ENCODE assay signal across 35 cellular contexts in genomic region chr3:55752911-55753310, GRCh38.
DNase-seq lines count a peak whose midpoint lies in the region; ATAC-seq, FAIRE-seq and TF ChIP-seq lines count a peak whose summit lies in the region.
"Had no signal": no experiment of that assay in that cellular context is flagged by ENCODE, and none has a peak within 500 bp of the region (broad histone marks: within the 10 kb centered on the region; RNA-seq: fewer than 3 reads in every experiment).

No MANE protein-coding gene starts in this region.

- intact Hi-C loops in esophagus muscularis mucosa (cut with DNase I), result no loop called here
- intact Hi-C loops in thyroid gland (cut with DNase I), result no loop called here
- intact Hi-C loops in kidney (cut with DNase I), result no loop called here

- H4K8ac ChIP-seq in trophoblast cell (ENCODE audit: low read depth, low read length), result no peak overlapping the region

- TF ChIP-seq CTCF in bronchial epithelial cell (IDR thresholded peaks at IDR 0.05; ENCODE audit: insufficient read depth, low read length, severe bottlenecking) (no peak), esophagus muscularis mucosa (IDR thresholded peaks at IDR 0.05) (no peak), thyroid gland (IDR thresholded peaks at IDR 0.05) (no peak), kidney (IDR thresholded peaks at IDR 0.05; ENCODE audit: borderline replicate concordance, extremely low read depth, insufficient read depth) (no peak), coronary artery (IDR thresholded peaks at IDR 0.05) (no peak)

- no peak overlapping the region for H2AFZ ChIP-seq in trophoblast cell (ENCODE audit: insufficient read depth, low read length, poor library complexity)

- peak overlapping the region; percentile 55 for H3K9ac ChIP-seq in trophoblast cell (ENCODE audit: low read length)
- H3K9ac ChIP-seq in kidney (ENCODE audit: low read length in 2 of 2), result no peak overlapping the region
- H3K9ac ChIP-seq: BLaER1; BLaER1 treated with 17β-estradiol and CSF1 and Interleukin-3, amounts not matched to agents 10 nM and 100 nM had no signal

- DNase-seq in bronchial epithelial cell (ENCODE audit: low read depth) (no peak), esophagus muscularis mucosa (ENCODE audit: extremely low spot score) (peak; percentile 70), trophoblast cell (no peak), thyroid gland (peak; percentile 55 to 56), kidney (no peak), coronary artery (ENCODE audit: low spot score) (no peak)
- DNase-seq: 8988T; ACHN; AML-193; BE2C; C1 segment of cervical spinal cord; Caco-2; Calu3; CD4-positive, alpha-beta memory T cell; CD4-positive, alpha-beta T cell; CD4-positive, CD25-positive, alpha-beta regulatory T cell; CD8-positive, alpha-beta memory T cell; CD8-positive, alpha-beta T cell; COR-L47; DMS 273 treated with DMSO at 0.1 percent for 48 hours; DMS153; DMS53; DMS79; DMS79 treated with DMSO at 0.1 percent for 48 hours; DND-41; EL had no signal

- H3K36me3 ChIP-seq in bronchial epithelial cell (ENCODE audit: control insufficient read depth, insufficient read depth, low read length) (no peaks in the 10 kb centered on the region), esophagus muscularis mucosa (no peaks in the 10 kb centered on the region), trophoblast cell (ENCODE audit: control insufficient read depth in 1 of 2, insufficient read depth in 2 of 2, low read length in 2 of 2) (no peaks in the 10 kb centered on the region), thyroid gland (no peaks in the 10 kb centered on the region), kidney (ENCODE audit: control insufficient read depth in 1 of 2, insufficient read depth in 2 of 2, low read length in 2 of 2) (no peaks in the 10 kb centered on the region)
- H3K36me3 ChIP-seq: BE2C; BLaER1; BLaER1 treated with 17β-estradiol and CSF1 and Interleukin-3, amounts not matched to agents 10 nM and 100 nM had no signal

- H3K79me1 ChIP-seq in trophoblast cell (ENCODE audit: low read length), result no peaks in the 10 kb centered on the region

- TF ChIP-seq POLR2A in esophagus muscularis mucosa (IDR thresholded peaks at IDR 0.05; ENCODE audit: low read depth) (no peak), thyroid gland (IDR thresholded peaks at IDR 0.05) (no peak)

- no peak overlapping the region for H3K4ac ChIP-seq in trophoblast cell (ENCODE audit: low read depth, low read length)

- H3K23ac ChIP-seq in trophoblast cell (ENCODE audit: low read length), result no peak overlapping the region

- ATAC-seq in HG03045 (IDR thresholded peaks at IDR 0.05; ENCODE audit: unreplicated experiment), result no peak
- ATAC-seq in HG03432 (IDR thresholded peaks at IDR 0.05; ENCODE audit: unreplicated experiment), result no peak
- ATAC-seq: A549; CD8-positive, alpha-beta T cell had no signal

- no peak overlapping the region for H2BK120ac ChIP-seq in trophoblast cell (ENCODE audit: insufficient read depth, low read length, poor library complexity)

- H3K4me3 ChIP-seq in bronchial epithelial cell (ENCODE audit: low read depth, low read length), result no peak overlapping the region
- H3K4me3 ChIP-seq in esophagus muscularis mucosa, result no peak overlapping the region
- H3K4me3 ChIP-seq in trophoblast cell (ENCODE audit: low read depth, low read length), result no peak overlapping the region
- H3K4me3 ChIP-seq in thyroid gland (replicated peaks in 1 of 3), result no peak overlapping the region
- no peak overlapping the region for H3K4me3 ChIP-seq in kidney (ENCODE audit: low read length in 2 of 2)
- H3K4me3 ChIP-seq in coronary artery, result no peak overlapping the region
- H3K4me3 ChIP-seq: A549; BLaER1; BLaER1 treated with 17β-estradiol and CSF1 and Interleukin-3, amounts not matched to agents 10 nM and 100 nM had no signal

- no peak overlapping the region for H4K91ac ChIP-seq in trophoblast cell (ENCODE audit: low read depth, low read length)

- TF ChIP-seq EP300 in esophagus muscularis mucosa (IDR thresholded peaks at IDR 0.05), result no peak

- H2BK12ac ChIP-seq in trophoblast cell (ENCODE audit: low read length), result no peak overlapping the region

- no peak overlapping the region for H4K12ac ChIP-seq in trophoblast cell (ENCODE audit: low read depth, low read length)

- FAIRE-seq in bronchial epithelial cell (lab: Jason Lieb, UNC), result peak; percentile 75
- FAIRE-seq in kidney (lab: Jason Lieb, UNC), result no peak
- FAIRE-seq: A204.1, A549, D721Med had no signal

- H3K27ac ChIP-seq in esophagus muscularis mucosa (replicated peaks in 1 of 4) (no peak overlapping the region), trophoblast cell (ENCODE audit: low read depth, low read length) (no peak overlapping the region), thyroid gland (no peak overlapping the region), kidney (ENCODE audit: low read depth in 2 of 2, low read length in 2 of 2) (no peak overlapping the region), coronary artery (no peak overlapping the region)
- H3K27ac ChIP-seq: 22Rv1; A549; BLaER1; BLaER1 treated with 17β-estradiol and CSF1 and Interleukin-3, amounts not matched to agents 10 nM and 100 nM; C4-2B had no signal

- H3K27me3 ChIP-seq in bronchial epithelial cell (ENCODE audit: control insufficient read depth, insufficient read depth, low read length), result no peaks in the 10 kb centered on the region
- H3K27me3 ChIP-seq in esophagus muscularis mucosa, result peaks cover 0 to 3% (median 0%) of the 10 kb centered on the region in 4 donors
- H3K27me3 ChIP-seq in trophoblast cell (ENCODE audit: insufficient read depth, low read length), result no peaks in the 10 kb centered on the region
- H3K27me3 ChIP-seq in thyroid gland, result no peaks in the 10 kb centered on the region
- H3K27me3 ChIP-seq: BE2C; BLaER1; BLaER1 treated with 17β-estradiol and CSF1 and Interleukin-3, amounts not matched to agents 10 nM and 100 nM had no signal

- H3K4me2 ChIP-seq in trophoblast cell (ENCODE audit: low read length), result no peak overlapping the region
- H3K4me2 ChIP-seq: A549; BLaER1; BLaER1 treated with 17β-estradiol and CSF1 and Interleukin-3, amounts not matched to agents 10 nM and 100 nM had no signal

- H2BK5ac ChIP-seq in trophoblast cell (ENCODE audit: low read depth, low read length, poor library complexity), result no peak overlapping the region

- H3K9me3 ChIP-seq in esophagus muscularis mucosa (no peaks in the 10 kb centered on the region), trophoblast cell (ENCODE audit: insufficient read depth, low read depth, low read length) (no peaks in the 10 kb centered on the region), thyroid gland (no peaks in the 10 kb centered on the region), kidney (ENCODE audit: control insufficient read depth in 1 of 2, low read length in 2 of 2) (no peaks in the 10 kb centered on the region)
- H3K9me3 ChIP-seq: A549, BE2C, BLaER1, Caco-2 had no signal

- H3K18ac ChIP-seq in trophoblast cell (ENCODE audit: low read length), result no peak overlapping the region

- no peak overlapping the region for H3K14ac ChIP-seq in trophoblast cell (ENCODE audit: low read length)

- WGBS in esophagus muscularis mucosa, result 92% methylated on average over 5 of the region's 5 CpGs
- no CpG with 5 or more reads among the region's 5 CpGs for whole genome bisulfite sequencing in trophoblast cell (ENCODE audit: extremely low coverage, insufficient coverage, insufficient read length)
- 78 to 84% methylated on average over 5 of the region's 5 CpGs for WGBS in thyroid gland, 2 donors

- no peak overlapping the region for H2AK5ac ChIP-seq in trophoblast cell (ENCODE audit: low read length)

- H3K4me1 ChIP-seq in esophagus muscularis mucosa, result peaks cover 0 to 9% (median 0%) of the 10 kb centered on the region in 4 donors
- no peaks in the 10 kb centered on the region for H3K4me1 ChIP-seq in trophoblast cell (ENCODE audit: control insufficient read depth in 1 of 2, insufficient read depth in 2 of 2, low read length in 2 of 2)
- H3K4me1 ChIP-seq in thyroid gland, result peaks cover 20 to 29% of the 10 kb centered on the region in 2 donors
- H3K4me1 ChIP-seq in kidney (ENCODE audit: control insufficient read depth in 1 of 2, insufficient read depth in 1 of 2, low read depth in 1 of 2, low read length in 2 of 2), result no peaks in the 10 kb centered on the region
- H3K4me1 ChIP-seq: A549; BE2C; BLaER1; BLaER1 treated with 17β-estradiol and CSF1 and Interleukin-3, amounts not matched to agents 10 nM and 100 nM; Caco-2 had no signal

- no peaks in the 10 kb centered on the region for H3K79me2 ChIP-seq in trophoblast cell (ENCODE audit: control insufficient read depth, insufficient read depth, low read length, poor library complexity)

Comparison
In these comparisons a context has a peak if more than half of its experiments do, and no peak if none do; other contexts are left out.
1. DNase-seq: peak in esophagus muscularis mucosa (single experiment) and thyroid gland (2 of 2); none in bronchial epithelial cell (single experiment), trophoblast cell (0 of 2), kidney (single experiment) and coronary artery (single experiment).